ENCODE assay signal across 10 cellular contexts in the genomic region with DNA sequence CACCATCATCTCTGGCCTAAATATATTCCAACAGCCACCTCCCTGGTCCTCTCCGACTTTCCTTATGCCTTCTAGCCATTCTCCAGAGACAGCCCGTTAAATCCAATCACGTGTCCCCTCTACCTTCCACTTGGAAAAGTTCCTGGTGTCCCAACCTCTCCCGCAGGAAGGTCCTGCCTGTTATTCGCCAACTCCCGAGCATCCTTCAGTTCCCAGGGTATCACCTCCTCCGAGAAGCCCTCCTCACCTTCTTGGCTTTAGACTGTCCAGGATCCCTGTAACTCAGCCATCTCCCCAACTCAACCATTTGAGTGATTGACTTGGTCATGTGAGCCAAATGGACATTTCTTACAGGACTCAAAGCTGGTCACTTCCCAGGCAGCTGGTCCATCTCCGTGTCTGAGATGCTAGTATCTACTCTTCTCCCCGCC. TPM values are rescaled to one million over a fixed set of nuclear protein-coding genes. Genes with fewer than 3 reads are reported as not detected.
DNase-seq lines count a peak whose midpoint lies in the region; ATAC-seq, FAIRE-seq and TF ChIP-seq lines count a peak whose summit lies in the region.
"Had no signal": no experiment of that assay in that cellular context is flagged by ENCODE, and none has a peak within 500 bp of the region (broad histone marks: within the 10 kb centered on the region; RNA-seq: fewer than 3 reads in every experiment).

No MANE protein-coding gene starts in this region.

- H3K4me3 ChIP-seq in GM12878 (no peak overlapping the region), mesodermal cell (ENCODE audit: extremely low read depth, insufficient read depth, low read length, poor library complexity, severe bottlenecking) (no peak overlapping the region), transverse colon (no peak overlapping the region)

- no peaks in the 10 kb centered on the region for H4K20me1 ChIP-seq in GM12878 (ENCODE audit: control insufficient read depth, insufficient read depth)

- no peak for TF ChIP-seq CTCF in GM12878 (IDR thresholded peaks at IDR 0.05 in 2 of 3, conservative IDR thresholded peaks at IDR 0.05 in 1 of 3; ENCODE audit: control insufficient read depth in 2 of 3, extremely low read depth in 1 of 3, insufficient read depth in 1 of 3, low read depth in 3 of 3, low read length in 3 of 3)
- TF ChIP-seq CTCF in transverse colon (IDR thresholded peaks at IDR 0.05) = no peak

- H2AFZ ChIP-seq in GM12878 (ENCODE audit: control insufficient read depth, low read depth, low read length) = no peak overlapping the region

- H3K27ac ChIP-seq in GM12878 (ENCODE audit: control insufficient read depth, insufficient read depth) = no peak overlapping the region
- H3K27ac ChIP-seq in mesodermal cell (ENCODE audit: low read depth, low read length, severe bottlenecking) = peak overlapping the region; percentile 100
- peak overlapping the region; percentile 99 to 100 (median 100) for H3K27ac ChIP-seq in transverse colon

- peak overlapping the region; percentile 15 for H3K27ac Mint-ChIP-seq in activated naive CD4-positive, alpha-beta T cell treated with anti-CD3 and anti-CD28 coated beads for 36 hours

- no peaks in the 10 kb centered on the region for H3K36me3 Mint-ChIP-seq in activated naive CD4-positive, alpha-beta T cell treated with anti-CD3 and anti-CD28 coated beads for 36 hours (ENCODE audit: low read depth)

- peak overlapping the region; percentile 11 for H3K4me3 Mint-ChIP-seq in activated naive CD4-positive, alpha-beta T cell treated with anti-CD3 and anti-CD28 coated beads for 36 hours

- 91% methylated on average over 9 of the region's 9 CpGs for WGBS in GM12878 (ENCODE audit: insufficient coverage, insufficient replicate concordance, low lambda C conversion rate, missing lambda C conversion rate)
- 71 to 75% methylated on average over 7 to 9 of the region's 9 CpGs for WGBS in mesodermal cell (ENCODE audit: insufficient coverage in 2 of 2), 2 experiments
- WGBS in transverse colon (ENCODE audit: low coverage in 1 of 2), 2 donors = 53 to 58% methylated on average over 2 to 9 of the region's 9 CpGs

- TF ChIP-seq RAD21 in GM12878 (IDR thresholded peaks at IDR 0.05; ENCODE audit: insufficient read depth, low read depth, low read length) = no peak

- in situ Hi-C loops in GM12878 (cut with MboI) (loop anchor here (10.0 kb wide), 1 partner anchor 694 kb away; a partner anchor contains a TSS), transverse colon (cut with MboI; ENCODE audit: low pct_ligation_motif_present in 1 of 4, low pct_unique_long_range_greater_than_20kb in 1 of 4, low sequenced_read_pairs in 3 of 4) (no loop called here)

- no peak for ATAC-seq in GM12878
- ATAC-seq in activated CD4-positive, CD25-positive, alpha-beta regulatory T cell treated with anti-CD3 and anti-CD28 coated beads, Interleukin-2, amount 50 U/mL, for 24 hours = no peak

- RAD21 ChIA-PET in GM12878 (lab: Charles Lee; ENCODE audit: unreplicated experiment) = interaction anchor here (4.8 kb wide), 1 partner anchor 12 kb away, joined by 70 read pairs; no protein-coding TSS in a partner anchor

- no peaks in the 10 kb centered on the region for H3K27me3 ChIP-seq in GM12878 (replicated peaks in 1 of 2; ENCODE audit: control insufficient read depth in 2 of 2, insufficient read depth in 2 of 2, low read length in 1 of 2)
- H3K27me3 ChIP-seq in transverse colon = no peaks in the 10 kb centered on the region

- H3K36me3 ChIP-seq in GM12878 (ENCODE audit: control insufficient read depth in 2 of 2, insufficient read depth in 2 of 2, low read length in 1 of 2) = no peaks in the 10 kb centered on the region
- H3K36me3 ChIP-seq in mesodermal cell (ENCODE audit: control insufficient read depth, insufficient read depth, low read length) = no peaks in the 10 kb centered on the region
- no peaks in the 10 kb centered on the region for H3K36me3 ChIP-seq in transverse colon

- DNase-seq in activated naive CD4-positive, alpha-beta T cell treated with anti-CD3 and anti-CD28 coated beads for 36 hours = no peak
- DNase-seq in activated naive CD4-positive, alpha-beta T cell (lab: John Stamatoyannopoulos, UW) = no peak
- no peak for DNase-seq in GM12878 (ENCODE audit: low read depth, low spot score)
- no peak for DNase-seq in transverse colon
- no peak for DNase-seq in AG08395 (ENCODE audit: low spot score)
- DNase-seq in NCI-H2227 treated with DMSO at 0.1 percent for 48 hours (lab: John Stamatoyannopoulos, UW) = no peak
- DNase-seq: COR-L47 had no signal

- CTCF ChIA-PET in activated naive CD4-positive, alpha-beta T cell treated with anti-CD3 and anti-CD28 coated beads for 36 hours (lab: Charles Lee) = interaction anchor here (0.9 to 1.3 kb wide), 2 partner anchors 54 to 65 kb away, joined by 3 to 7 read pairs; no protein-coding TSS in a partner anchor
- CTCF ChIA-PET in GM12878 (lab: Yijun Ruan, JAX) = interaction anchor here (1.4 to 4.9 kb wide), 2 partner anchors 9 to 13 kb away, joined by 3 to 41 read pairs; no protein-coding TSS in a partner anchor

- H3K9ac ChIP-seq in GM12878 (ENCODE audit: control insufficient read depth, insufficient read depth, low read length) = no peak overlapping the region

- POLR2A ChIA-PET in GM12878 (lab: Charles Lee) = interaction anchor here (4.0 kb wide), 1 partner anchor 11 kb away, joined by 79 read pairs; no protein-coding TSS in a partner anchor

- peaks cover 44% of the 10 kb centered on the region for H3K4me1 Mint-ChIP-seq in activated naive CD4-positive, alpha-beta T cell treated with anti-CD3 and anti-CD28 coated beads for 36 hours (ENCODE audit: low read depth)

- TF ChIP-seq EP300 in GM12878 (IDR thresholded peaks at IDR 0.05; ENCODE audit: borderline replicate concordance in 1 of 2, control insufficient read depth in 1 of 2, low read depth in 2 of 2, low read length in 2 of 2) (no peak), transverse colon (IDR thresholded peaks at IDR 0.05; ENCODE audit: low read depth) (no peak)

- H3K4me1 ChIP-seq in GM12878 (ENCODE audit: control insufficient read depth, insufficient read depth, low read length) = peaks cover 31% of the 10 kb centered on the region
- H3K4me1 ChIP-seq in mesodermal cell (ENCODE audit: control insufficient read depth, insufficient read depth, low read length, poor library complexity, severe bottlenecking) = peaks cover 45% of the 10 kb centered on the region
- H3K4me1 ChIP-seq in transverse colon = peaks cover 40 to 65% (median 51%) of the 10 kb centered on the region in 4 donors

- no TSS peak for BruUV-seq in GM12878 (replicated peaks; lab: Mats Ljungman, UMichigan)

- H3K4me2 ChIP-seq in GM12878 (ENCODE audit: control insufficient read depth, insufficient read depth) = no peak overlapping the region

- H3K27me3 Mint-ChIP-seq in activated naive CD4-positive, alpha-beta T cell treated with anti-CD3 and anti-CD28 coated beads for 36 hours (ENCODE audit: low read depth) = no peaks in the 10 kb centered on the region

- H3K9me3 Mint-ChIP-seq in activated naive CD4-positive, alpha-beta T cell treated with anti-CD3 and anti-CD28 coated beads for 36 hours = no peaks in the 10 kb centered on the region

- SMC1A ChIA-PET in GM12878 (lab: Charles Lee; ENCODE audit: uncharacterized antibody, unreplicated experiment) = interaction anchor here (2.1 to 4.1 kb wide), 2 partner anchors 10 to 13 kb away, joined by 9 to 26 read pairs; no protein-coding TSS in a partner anchor

- FAIRE-seq in GM12878 (lab: Jason Lieb, UNC) = no peak

- TF ChIP-seq POLR2A in GM12878 (IDR thresholded peaks at IDR 0.05; ENCODE audit: low read depth, low read length) (no peak), transverse colon (IDR thresholded peaks at IDR 0.05) (no peak)

- no peaks in the 10 kb centered on the region for H3K79me2 ChIP-seq in GM12878 (ENCODE audit: control insufficient read depth, insufficient read depth, low read length)

- H3K9me3 ChIP-seq in GM12878 (replicated peaks; ENCODE audit: control insufficient read depth, insufficient read depth, low read length) = no peaks in the 10 kb centered on the region
- H3K9me3 ChIP-seq in mesodermal cell (ENCODE audit: control insufficient read depth, low read length) = no peaks in the 10 kb centered on the region
- no peaks in the 10 kb centered on the region for H3K9me3 ChIP-seq in transverse colon

- intact Hi-C loops in activated naive CD4-positive, alpha-beta T cell treated with anti-CD3 and anti-CD28 coated beads for 36 hours (cut with micrococcal nuclease) = loop anchor here (5.0 to 10.0 kb wide), 2 partner anchors 533 to 1064 kb away; a partner anchor contains a TSS
- intact Hi-C loops in GM12878 (cut with micrococcal nuclease; ENCODE audit: unreplicated experiment) = loop anchor here (10.0 kb wide), 1 partner anchor 694 kb away; a partner anchor contains a TSS
- intact Hi-C loops in transverse colon (cut with DNase I; ENCODE audit: low total_unique reads) = loop anchor here (5.0 kb wide), 1 partner anchor 57 kb away; no protein-coding TSS in a partner anchor

RNA-seq across cellular contexts. Expression of a gene that starts 28.1 kb away (rescaled TPM):
- under 1 TPM; 0.55 to 0.74 TPM for total RNA-seq in activated naive CD4-positive, alpha-beta T cell treated with anti-CD3 and anti-CD28 coated beads for 36 hours
- total RNA-seq in GM12878 (2013; cell fraction: nucleolus; rRNA removed) = 3.9 and 5.7 TPM in 2 replicates
- total RNA-seq in GM12878 (2014; rRNA removed) = 0.54 and 1.5 TPM in 2 replicates
- 1.5 and 1.6 TPM in 2 replicates for total RNA-seq in GM12878 (2014; rRNA removed; fragmentation: Illumina TruSeq; extraction: Trizol)
- 1.5 and 1.7 TPM in 2 replicates for total RNA-seq in GM12878 (2021)
- polyA plus RNA-seq in GM12878 (2011; ENCODE audit: low read depth) = not detected
- 0.24 and 0.69 TPM in 2 replicates for polyA plus RNA-seq in GM12878 (2011; rRNA removed)
- 1.4 and 1.5 TPM in 2 replicates for polyA plus RNA-seq in GM12878 (2011; cell fraction: cytosol; rRNA removed)
- polyA plus RNA-seq in GM12878 (2011; cell fraction: nucleus; rRNA removed) = 2.5 and 2.7 TPM in 2 replicates
- 0.94 and 1.0 TPM in 2 replicates for polyA plus RNA-seq in GM12878 (2012)
- polyA plus RNA-seq in GM12878 (2014; fragmentation: Illumina TruSeq; extraction: Trizol) = 1.00 TPM in 1 of 2 replicates, not detected in the other
- under 1 TPM; 0.31 to 0.80 TPM for polyA plus RNA-seq in GM12878 (2014; fragmentation: Nextera tagmentation; extraction: Ambion mirVana)
- 0.81 and 2.3 TPM in 2 replicates for polyA plus RNA-seq in GM12878 (2014; rRNA removed)
- under 1 TPM; 0.53 to 0.62 TPM for polyA plus RNA-seq in GM12878 (2016; fragmentation: Nextera tagmentation; extraction: Ambion mirVana)
- polyA minus RNA-seq in GM12878 (2011; rRNA and poly(A)+ RNA removed) = 0.82 TPM in 1 of 2 replicates, not detected in the other
- polyA minus RNA-seq in GM12878 (2011; cell fraction: cytosol; rRNA and poly(A)+ RNA removed) = not detected in 2 replicates
- polyA minus RNA-seq in GM12878 (2011; cell fraction: nucleus; rRNA and poly(A)+ RNA removed) = 1.6 TPM in 1 of 2 replicates, not detected in the other
- polyA plus RNA-seq in mesodermal cell (2013, experiment 1 of 2) = 3.8 TPM
- 2.2 TPM for polyA plus RNA-seq in mesodermal cell (2013, experiment 2 of 2)
- total RNA-seq in transverse colon = not detected
- total RNA-seq: kidney epithelial cell had no signal

RNA-seq across cellular contexts. Expression of a gene that starts 53.6 kb away (rescaled TPM):
- total RNA-seq in activated naive CD4-positive, alpha-beta T cell treated with anti-CD3 and anti-CD28 coated beads for 36 hours = 1 to 10 TPM; 6.7 to 7.1 TPM
- total RNA-seq in GM12878 (2013; cell fraction: nucleolus; rRNA removed) = 12.5 and 13.0 TPM in 2 replicates
- total RNA-seq in GM12878 (2014; rRNA removed) (3.1 TPM in 2 replicates), GM12878 (2014; rRNA removed; fragmentation: Illumina TruSeq; extraction: Trizol) (1.1 and 1.2 TPM in 2 replicates), GM12878 (2021) (11.1 and 12.2 TPM in 2 replicates), transverse colon (1 to 10 TPM; 2.3 to 5.1 (median 2.9) TPM)
- 1.1 TPM for polyA plus RNA-seq in GM12878 (2011; ENCODE audit: low read depth)
- polyA plus RNA-seq in GM12878 (2011; rRNA removed) (0.66 and 1.3 TPM in 2 replicates), GM12878 (2014; fragmentation: Illumina TruSeq; extraction: Trizol) (1.6 and 2.2 TPM in 2 replicates), GM12878 (2014; fragmentation: Nextera tagmentation; extraction: Ambion mirVana) (not detected), GM12878 (2014; rRNA removed) (5.1 and 5.6 TPM in 2 replicates), GM12878 (2016; fragmentation: Nextera tagmentation; extraction: Ambion mirVana) (1 to 10 TPM in 1 of 2 experiments, under 1 TPM in 1; 0.73 to 1.2 TPM)
- polyA plus RNA-seq in GM12878 (2011; cell fraction: cytosol; rRNA removed) = 2.6 TPM in 2 replicates
- polyA plus RNA-seq in GM12878 (2011; cell fraction: nucleus; rRNA removed) = 3.2 and 4.0 TPM in 2 replicates
- polyA plus RNA-seq in GM12878 (2012) = 4.9 and 6.1 TPM in 2 replicates
- polyA minus RNA-seq in GM12878 (2011; rRNA and poly(A)+ RNA removed) = 1.8 and 5.0 TPM in 2 replicates
- polyA minus RNA-seq in GM12878 (2011; cell fraction: cytosol; rRNA and poly(A)+ RNA removed) = 3.1 and 3.2 TPM in 2 replicates
- polyA minus RNA-seq in GM12878 (2011; cell fraction: nucleus; rRNA and poly(A)+ RNA removed) = 1.9 and 2.9 TPM in 2 replicates
- 25.4 TPM for polyA plus RNA-seq in mesodermal cell (2013, experiment 1 of 2)
- polyA plus RNA-seq in mesodermal cell (2013, experiment 2 of 2) = 17.4 TPM

RNA-seq across cellular contexts. Expression of a gene that starts 57.1 kb away (rescaled TPM):
- total RNA-seq in activated naive CD4-positive, alpha-beta T cell treated with anti-CD3 and anti-CD28 coated beads for 36 hours = 1 to 10 TPM; 5.8 to 5.9 TPM
- total RNA-seq in GM12878 (2013; cell fraction: nucleolus; rRNA removed) = 4.1 and 4.8 TPM in 2 replicates
- total RNA-seq in GM12878 (2014; rRNA removed) (0.33 and 1.4 TPM in 2 replicates), GM12878 (2014; rRNA removed; fragmentation: Illumina TruSeq; extraction: Trizol) (0.41 and 0.72 TPM in 2 replicates), GM12878 (2021) (0.72 and 1.9 TPM in 2 replicates), transverse colon (100 to 1,000 TPM in 1 of 4 donors, 1 to 10 TPM in 3; 5.2 to 102 (median 6.7) TPM)
- 0.79 TPM for polyA plus RNA-seq in GM12878 (2011; ENCODE audit: low read depth)
- polyA plus RNA-seq in GM12878 (2011; rRNA removed) (1.6 and 2.2 TPM in 2 replicates), GM12878 (2014; fragmentation: Illumina TruSeq; extraction: Trizol) (0.47 and 0.67 TPM in 2 replicates), GM12878 (2014; fragmentation: Nextera tagmentation; extraction: Ambion mirVana) (under 1 TPM in 1 of 2 experiments, not detected in 1; 0.07 TPM), GM12878 (2014; rRNA removed) (1.0 and 1.9 TPM in 2 replicates), GM12878 (2016; fragmentation: Nextera tagmentation; extraction: Ambion mirVana) (1 to 10 TPM in 1 of 2 experiments, under 1 TPM in 1; 0.28 to 1.1 TPM)
- polyA plus RNA-seq in GM12878 (2011; cell fraction: cytosol; rRNA removed) = 3.9 and 4.8 TPM in 2 replicates
- 13.6 and 16.7 TPM in 2 replicates for polyA plus RNA-seq in GM12878 (2011; cell fraction: nucleus; rRNA removed)
- 0.43 and 0.52 TPM in 2 replicates for polyA plus RNA-seq in GM12878 (2012)
- polyA minus RNA-seq in GM12878 (2011; rRNA and poly(A)+ RNA removed) = 0.95 and 2.1 TPM in 2 replicates
- 0.80 and 2.9 TPM in 2 replicates for polyA minus RNA-seq in GM12878 (2011; cell fraction: cytosol; rRNA and poly(A)+ RNA removed)
- polyA minus RNA-seq in GM12878 (2011; cell fraction: nucleus; rRNA and poly(A)+ RNA removed) = 1.7 and 5.8 TPM in 2 replicates
- polyA plus RNA-seq in mesodermal cell (2013, experiment 1 of 2) = 1.9 TPM
- 1.7 TPM for polyA plus RNA-seq in mesodermal cell (2013, experiment 2 of 2)

RNA-seq across cellular contexts. Expression of a gene that starts 57.2 kb away (rescaled TPM):
- total RNA-seq in activated naive CD4-positive, alpha-beta T cell treated with anti-CD3 and anti-CD28 coated beads for 36 hours = 10 to 100 TPM; 27.4 to 28.6 TPM
- 27.1 and 32.2 TPM in 2 replicates for total RNA-seq in GM12878 (2013; cell fraction: nucleolus; rRNA removed)
- total RNA-seq in GM12878 (2014; rRNA removed) (13.2 and 17.3 TPM in 2 replicates), GM12878 (2014; rRNA removed; fragmentation: Illumina TruSeq; extraction: Trizol) (9.0 and 10.2 TPM in 2 replicates), GM12878 (2021) (32.7 and 36.1 TPM in 2 replicates), transverse colon (100 to 1,000 TPM; 113 to 294 (median 177) TPM)
- 5.8 TPM for polyA plus RNA-seq in GM12878 (2011; ENCODE audit: low read depth)
- polyA plus RNA-seq in GM12878 (2011; rRNA removed) (7.4 and 11.9 TPM in 2 replicates), GM12878 (2014; fragmentation: Illumina TruSeq; extraction: Trizol) (7.3 and 14.8 TPM in 2 replicates), GM12878 (2014; fragmentation: Nextera tagmentation; extraction: Ambion mirVana) (1 to 10 TPM in 1 of 2 experiments, under 1 TPM in 1; 0.13 to 1.0 TPM), GM12878 (2014; rRNA removed) (24.9 and 28.0 TPM in 2 replicates), GM12878 (2016; fragmentation: Nextera tagmentation; extraction: Ambion mirVana) (10 to 100 TPM; 18.6 to 22.5 TPM)
- 8.9 and 12.7 TPM in 2 replicates for polyA plus RNA-seq in GM12878 (2011; cell fraction: cytosol; rRNA removed)
- 55.0 and 65.9 TPM in 2 replicates for polyA plus RNA-seq in GM12878 (2011; cell fraction: nucleus; rRNA removed)
- polyA plus RNA-seq in GM12878 (2012) = 16.1 and 18.9 TPM in 2 replicates
- 10.2 and 16.0 TPM in 2 replicates for polyA minus RNA-seq in GM12878 (2011; rRNA and poly(A)+ RNA removed)
- polyA minus RNA-seq in GM12878 (2011; cell fraction: cytosol; rRNA and poly(A)+ RNA removed) = 7.2 and 8.3 TPM in 2 replicates
- polyA minus RNA-seq in GM12878 (2011; cell fraction: nucleus; rRNA and poly(A)+ RNA removed) = 7.7 and 18.8 TPM in 2 replicates
- polyA plus RNA-seq in mesodermal cell (2013, experiment 1 of 2) = 23.7 TPM
- polyA plus RNA-seq in mesodermal cell (2013, experiment 2 of 2) = 18.6 TPM
